In genomic region chr1:36386262-36387140, GRCh38 we compare ENCODE assay signal across 1 cellular context.
TF ChIP-seq lines count a peak whose summit lies in the region.

No MANE protein-coding gene starts in this region.

TF ChIP-seq in HEK293, 187 proteins besides CTCF, POLR2A, EP300 and RAD21 (continued from another document and continues in another):
- TF ChIP-seq ZNF26 (tag by site-specific recombination; IDR thresholded peaks at IDR 0.05) (no peak), HOXC10 (CRISPR knock-in tag; IDR thresholded peaks at IDR 0.05) (no peak; the same call in 1 of the 2 replicates), ZNF837 (tag by site-specific recombination; IDR thresholded peaks at IDR 0.05) (no peak), ZNF660 (tag by site-specific recombination; IDR thresholded peaks at IDR 0.05) (peak; percentile 96), ZNF580 (tag by site-specific recombination; IDR thresholded peaks at IDR 0.05) (0 out of 2 replicates have a peak, but pooled peaks have one; percentile 8), ZNF335 (tag by site-specific recombination; conservative IDR thresholded peaks at IDR 0.05) (peak; percentile 81), ZNF433 (tag by site-specific recombination; IDR thresholded peaks at IDR 0.05; ENCODE audit: low read depth) (no peak), ZNF311 (tag by site-specific recombination; IDR thresholded peaks at IDR 0.05; ENCODE audit: borderline replicate concordance) (no peak), YY1 (tag by site-specific recombination; IDR thresholded peaks at IDR 0.05) (no peak), ZNF473 (tag by site-specific recombination; IDR thresholded peaks at IDR 0.05) (no peak), KLF7 (tag by site-specific recombination; IDR thresholded peaks at IDR 0.05; ENCODE audit: borderline replicate concordance) (peak; percentile 86), ZNF211 (tag by site-specific recombination; IDR thresholded peaks at IDR 0.05; ENCODE audit: low read depth) (no peak), SCRT2 (tag by site-specific recombination; IDR thresholded peaks at IDR 0.05) (peak; percentile 58; the same call in 1 of the 2 replicates), INSM2 (tag by site-specific recombination; IDR thresholded peaks at IDR 0.05) (peak; percentile 96), ZNF354C (tag by site-specific recombination; IDR thresholded peaks at IDR 0.05; ENCODE audit: borderline replicate concordance, low read depth) (no peak), PBX3 (CRISPR knock-in tag; IDR thresholded peaks at IDR 0.05) (0 out of 2 replicates have a peak, but pooled peaks have one; percentile 29), PRDM2 (tag by site-specific recombination; IDR thresholded peaks at IDR 0.05; ENCODE audit: borderline replicate concordance) (no peak), ZNF146 (tag by site-specific recombination; IDR thresholded peaks at IDR 0.05) (no peak), ATF2 (tag by site-specific recombination; IDR thresholded peaks at IDR 0.05; ENCODE audit: low read depth) (peak; percentile 84), ZNF560 (tag by site-specific recombination; IDR thresholded peaks at IDR 0.05; ENCODE audit: borderline replicate concordance) (no peak), ZNF391 (tag by site-specific recombination; IDR thresholded peaks at IDR 0.05; ENCODE audit: borderline replicate concordance, low read depth) (peak; percentile 67; the same call in 1 of the 2 replicates), ZNF626 (tag by site-specific recombination; IDR thresholded peaks at IDR 0.05) (no peak), ZBTB48 (tag by site-specific recombination; IDR thresholded peaks at IDR 0.05) (peak; percentile 99), ZNF621 (tag by site-specific recombination; IDR thresholded peaks at IDR 0.05) (no peak), ZNF518A (tag by site-specific recombination; conservative IDR thresholded peaks at IDR 0.05; ENCODE audit: low read depth) (no peak; the same call in 1 of the 2 replicates), ZIC2 (tag by site-specific recombination; IDR thresholded peaks at IDR 0.05) (no peak; the same call in 1 of the 2 replicates), ZSCAN5A (tag by site-specific recombination; IDR thresholded peaks at IDR 0.05) (0 out of 2 replicates have a peak, but pooled peaks have one; percentile 15), ZNF155 (tag by site-specific recombination; IDR thresholded peaks at IDR 0.05) (no peak), ZBTB17 (tag by site-specific recombination; IDR thresholded peaks at IDR 0.05) (peak; percentile 94), ZNF350 (tag by site-specific recombination; IDR thresholded peaks at IDR 0.05) (no peak), ZBTB7A (tag by site-specific recombination; IDR thresholded peaks at IDR 0.05; ENCODE audit: low read depth) (no peak), TCF7L2 (IDR thresholded peaks at IDR 0.05; ENCODE audit: borderline replicate concordance, low read depth, low read length) (no peak), GFI1B (tag by site-specific recombination; IDR thresholded peaks at IDR 0.05) (no peak; the same call in 1 of the 2 replicates), ZBTB26 (tag by site-specific recombination; optimal IDR thresholded peaks at IDR 0.05) (no peak), ZNF37A (tag by site-specific recombination; IDR thresholded peaks at IDR 0.05) (no peak), ZSCAN30 (tag by site-specific recombination; IDR thresholded peaks at IDR 0.05) (peak; percentile 85; the same call in 1 of the 2 replicates), OVOL3 (tag by site-specific recombination; IDR thresholded peaks at IDR 0.05) (no peak; the same call in 1 of the 2 replicates), ZNF121 (tag by site-specific recombination; IDR thresholded peaks at IDR 0.05) (no peak)
